18 cellular contexts compared by ENCODE assay signal in genomic region chr5:177568326-177568725, GRCh38.
"Had no signal": no experiment of that assay in that cellular context is flagged by ENCODE, and none has a peak within 500 bp of the region (broad histone marks: within the 10 kb centered on the region; RNA-seq: fewer than 3 reads in every experiment).

No MANE protein-coding gene starts in this region.

- H3K36me3 ChIP-seq: esophagus muscularis mucosa, gastrocnemius medialis, neutrophil, spleen, tibial artery, upper lobe of right lung, vagina had no signal

- H3K27ac ChIP-seq: coronary artery, esophagus muscularis mucosa, gastrocnemius medialis, neutrophil, spleen, tibial artery, upper lobe of right lung, vagina had no signal

- ATAC-seq: gastrocnemius medialis; left lobe of liver; naive thymus-derived CD4-positive, alpha-beta T cell; sciatic nerve; upper lobe of right lung had no signal

- H3K9me3 ChIP-seq: esophagus muscularis mucosa, gastrocnemius medialis, neutrophil, tibial artery, upper lobe of right lung, vagina had no signal

- DNase-seq: effector CD4-positive, alpha-beta T cell; endodermal cell; gastrocnemius medialis; islet precursor cell; naive thymus-derived CD4-positive, alpha-beta T cell; spleen; stimulated activated CD4-positive, alpha-beta T cell treated with anti-CD3 and anti-CD28 coated beads, Interleukin-15, amount 100 ng/mL, for 24 hours; stimulated activated CD4-positive, alpha-beta T cell treated with anti-CD3 and anti-CD28 coated beads, Interleukin-1b, Interleukin-23, amount 100 ng/mL, for 48 hours; stimulated activated CD4-positive, alpha-beta T cell treated with anti-CD3 and anti-CD28 coated beads, Interleukin-4, amount 100 ng/mL, for 4 hours; stimulated activated naive CD4-positive, alpha-beta T cell treated with Interleukin-2 at 50 U/mL for 16 hours; tibial artery; upper lobe of right lung had no signal

- H3K4me3 Mint-ChIP-seq: endodermal cell; naive thymus-derived CD4-positive, alpha-beta T cell had no signal

- H3K27me3 ChIP-seq: esophagus muscularis mucosa, gastrocnemius medialis, vagina had no signal

- H3K4me1 ChIP-seq: esophagus muscularis mucosa, gastrocnemius medialis, spleen, tibial artery, upper lobe of right lung, vagina had no signal

- H3K4me1 Mint-ChIP-seq: naive thymus-derived CD4-positive, alpha-beta T cell had no signal

- H3K27ac Mint-ChIP-seq: endodermal cell; naive thymus-derived CD4-positive, alpha-beta T cell had no signal

- H3K4me3 ChIP-seq: coronary artery, esophagus muscularis mucosa, gastrocnemius medialis, spleen, tibial artery, upper lobe of right lung, vagina had no signal
